17 cellular contexts compared by ENCODE assay signal in the genomic region with DNA sequence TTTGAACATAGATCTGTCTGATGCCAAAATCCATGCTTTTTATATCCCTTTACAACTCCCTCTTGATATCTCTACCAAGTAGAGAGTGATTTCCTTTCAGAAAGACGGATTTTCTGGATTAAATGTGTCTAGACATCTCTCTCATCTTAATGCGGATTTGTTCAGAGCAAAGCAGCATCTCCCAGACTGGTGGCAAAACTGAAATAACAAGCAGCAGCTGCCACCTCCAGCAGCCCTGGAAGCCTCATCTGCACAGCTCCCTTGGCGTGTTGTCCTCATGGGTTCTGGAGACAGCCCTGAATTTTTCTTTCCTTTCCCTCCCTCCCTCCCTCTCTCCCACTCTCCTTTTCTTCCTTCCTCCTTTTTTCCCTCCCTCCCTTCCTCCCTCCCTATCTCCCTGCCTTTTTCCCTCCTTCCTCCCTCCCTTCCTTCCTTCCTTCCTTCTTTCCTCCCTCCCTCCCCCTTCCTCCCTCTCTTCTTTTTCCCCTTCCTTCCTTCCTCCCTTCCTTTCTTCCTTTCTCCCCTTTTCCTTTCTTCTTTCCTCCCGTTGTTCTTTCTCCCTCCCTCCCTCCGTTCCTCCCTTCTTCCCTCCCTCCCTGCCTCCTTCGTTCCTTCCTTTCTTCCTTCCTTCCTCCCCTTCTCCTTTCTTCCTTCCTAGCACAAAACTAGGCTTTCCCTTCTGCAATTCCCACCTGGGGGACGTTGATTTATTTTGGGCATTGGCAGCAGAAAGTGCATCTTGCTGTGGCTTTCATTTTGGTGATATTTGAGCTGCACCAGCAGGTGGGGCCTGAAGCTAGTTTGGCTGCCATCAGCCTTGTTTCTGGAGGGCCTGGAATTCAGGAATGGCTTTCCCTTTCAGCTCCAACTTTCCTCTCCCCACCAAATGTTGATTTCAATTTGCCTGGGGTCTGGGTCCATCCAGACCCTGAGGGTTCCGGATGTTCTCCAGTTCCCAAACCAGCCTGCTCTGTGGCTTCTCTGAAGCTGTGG.
DNase-seq lines count a peak whose midpoint lies in the region; ATAC-seq and TF ChIP-seq lines count a peak whose summit lies in the region.
"Had no signal": no experiment of that assay in that cellular context is flagged by ENCODE, and none has a peak within 500 bp of the region (broad histone marks: within the 10 kb centered on the region; RNA-seq: fewer than 3 reads in every experiment).

No MANE protein-coding gene starts in this region.

- ATAC-seq in HG02870 (IDR thresholded peaks at IDR 0.05; ENCODE audit: unreplicated experiment) (no peak), GM21723 (IDR thresholded peaks at IDR 0.05; ENCODE audit: unreplicated experiment) (no peak), heart left ventricle (no peak), natural killer cell (no peak)
- ATAC-seq: activated CD4-positive, alpha-beta T cell treated with anti-CD3 and anti-CD28 coated beads for 36 hours; left colon; Right ventricle myocardium inferior; stimulated activated naive CD8-positive, alpha-beta T cell treated with anti-CD3 and anti-CD28 coated beads, Interleukin-15, Interleukin-2, amounts not matched to agents 100 U/mL and 50 U/mL, for 24 hours had no signal

- H3K27ac ChIP-seq in A673 (ENCODE audit: low read depth, low read length, poor library complexity, severe bottlenecking) (no peak overlapping the region), heart left ventricle (no peak overlapping the region)
- H3K27ac ChIP-seq: prostate gland had no signal

- no peaks in the 10 kb centered on the region for H3K36me3 Mint-ChIP-seq in natural killer cell
- H3K36me3 Mint-ChIP-seq: brain had no signal

- peaks cover 3 to 5% of the 10 kb centered on the region in 2 donors for H3K9me3 Mint-ChIP-seq in natural killer cell

- intact Hi-C loops in A673 (cut with micrococcal nuclease; ENCODE audit: unreplicated experiment) (no loop called here), heart left ventricle (cut with DNase I) (no loop called here), natural killer cell (cut with micrococcal nuclease) (no loop called here)

- H3K27me3 Mint-ChIP-seq in natural killer cell (ENCODE audit: low read depth in 2 of 2) = no peaks in the 10 kb centered on the region
- H3K27me3 Mint-ChIP-seq: activated CD4-positive, alpha-beta T cell treated with anti-CD3 and anti-CD28 coated beads for 36 hours had no signal

- no peak overlapping the region for H3K27ac Mint-ChIP-seq in natural killer cell
- H3K27ac Mint-ChIP-seq: activated CD4-positive, alpha-beta T cell treated with anti-CD3 and anti-CD28 coated beads for 36 hours; brain had no signal

- H3K4me3 Mint-ChIP-seq in natural killer cell = no peak overlapping the region
- H3K4me3 Mint-ChIP-seq: activated CD4-positive, alpha-beta T cell treated with anti-CD3 and anti-CD28 coated beads for 36 hours; brain had no signal

- WGBS in heart left ventricle, 4 donors = 53 to 64% (median 61%) methylated on average over 8 of the region's 8 CpGs

- CTCF ChIA-PET in A673 (lab: Charles Lee) = interaction anchor here (0.5 to 0.9 kb wide), 8 partner anchors 11 to 1376 kb away, joined by 3 to 19 read pairs (median 4); no protein-coding TSS in a partner anchor

- no peaks in the 10 kb centered on the region for H3K27me3 ChIP-seq in A673 (replicated peaks; ENCODE audit: insufficient read depth, low read depth, low read length, poor library complexity)
- no peaks in the 10 kb centered on the region for H3K27me3 ChIP-seq in H7 (ENCODE audit: control insufficient read depth, insufficient read depth, low read length)
- peaks cover 0 to 13% (median 0%) of the 10 kb centered on the region in 9 donors for H3K27me3 ChIP-seq in heart left ventricle

- H3K36me3 ChIP-seq in A673 (ENCODE audit: insufficient read depth, low read length, poor library complexity, severe bottlenecking) = no peaks in the 10 kb centered on the region
- no peaks in the 10 kb centered on the region for H3K36me3 ChIP-seq in H7 (replicated peaks; ENCODE audit: control insufficient read depth, insufficient read depth, low read length)
- H3K36me3 ChIP-seq in heart left ventricle = no peaks in the 10 kb centered on the region
- H3K36me3 ChIP-seq: prostate gland had no signal

- no peak for TF ChIP-seq POLR2A in heart left ventricle (IDR thresholded peaks at IDR 0.05)

- POLR2A ChIA-PET in A673 (lab: Charles Lee; ENCODE audit: low non-redundant PET) = interaction anchor here (0.6 kb wide), 1 partner anchor 21 kb away, joined by 3 read pairs; no protein-coding TSS in a partner anchor

- H3K9me3 ChIP-seq in A673 (ENCODE audit: low read depth, low read length, poor library complexity, severe bottlenecking) (no peaks in the 10 kb centered on the region), heart left ventricle (peaks cover 0 to 10% (median 0%) of the 10 kb centered on the region in 12 donors)
- H3K9me3 ChIP-seq: prostate gland had no signal

- H3K4me1 ChIP-seq in A673 (ENCODE audit: insufficient read depth, low read length, poor library complexity, severe bottlenecking) (no peaks in the 10 kb centered on the region), heart left ventricle (no peaks in the 10 kb centered on the region)
- H3K4me1 ChIP-seq: prostate gland had no signal

- no peaks in the 10 kb centered on the region for H3K4me1 Mint-ChIP-seq in natural killer cell
- H3K4me1 Mint-ChIP-seq: activated CD4-positive, alpha-beta T cell treated with anti-CD3 and anti-CD28 coated beads for 36 hours had no signal

- TF ChIP-seq CTCF in A673 (conservative IDR thresholded peaks at IDR 0.05; ENCODE audit: low read depth, low read length) (peak; percentile 47; the same call in 1 of the 2 replicates), heart left ventricle (IDR thresholded peaks at IDR 0.05) (peak in 3 of 12 donors; percentile 9 to 17 (median 15)), natural killer cell (IDR thresholded peaks at IDR 0.05) (no peak)

- DNase-seq in A673 (ENCODE audit: low spot score) = peak; percentile 22
- DNase-seq in H7 = peak; percentile 38
- peak; percentile 13 for DNase-seq in RPMI8226
- peak; percentile 61 for DNase-seq in left kidney (ENCODE audit: low read depth, low spot score)
- no peak for DNase-seq in heart left ventricle
- DNase-seq in natural killer cell = no peak
- DNase-seq: activated CD4-positive, alpha-beta T cell treated with anti-CD3 and anti-CD28 coated beads for 36 hours; activated naive CD4-positive, alpha-beta T cell treated with anti-CD3 and anti-CD28 coated beads, Interleukin-2, amount 50 U/mL, for 16 hours; DMS153; left colon; stimulated activated naive CD8-positive, alpha-beta T cell treated with anti-CD3 and anti-CD28 coated beads, Interleukin-15, Interleukin-2, amounts not matched to agents 100 U/mL and 50 U/mL, for 24 hours; T-helper 2 cell had no signal

- no peak overlapping the region for H3K4me3 ChIP-seq in A673 (ENCODE audit: low read depth, low read length, poor library complexity, severe bottlenecking)
- no peak overlapping the region for H3K4me3 ChIP-seq in H7 (ENCODE audit: insufficient read depth, low read depth, low read length)
- no peak overlapping the region for H3K4me3 ChIP-seq in heart left ventricle
- H3K4me3 ChIP-seq: prostate gland had no signal

- BruUV-seq in A673 (replicated peaks; lab: Mats Ljungman, UMichigan) = no TSS peak

Comparison
In these comparisons a context has a peak if more than half of its experiments do, and no peak if none do; other contexts are left out.
1. DNase-seq: peak in A673 (single experiment), H7 (single experiment), RPMI8226 (single experiment) and left kidney (single experiment); none in heart left ventricle (0 of 5) and natural killer cell (single experiment).